ENCODE assay signal across 8 cellular contexts in the genomic region with DNA sequence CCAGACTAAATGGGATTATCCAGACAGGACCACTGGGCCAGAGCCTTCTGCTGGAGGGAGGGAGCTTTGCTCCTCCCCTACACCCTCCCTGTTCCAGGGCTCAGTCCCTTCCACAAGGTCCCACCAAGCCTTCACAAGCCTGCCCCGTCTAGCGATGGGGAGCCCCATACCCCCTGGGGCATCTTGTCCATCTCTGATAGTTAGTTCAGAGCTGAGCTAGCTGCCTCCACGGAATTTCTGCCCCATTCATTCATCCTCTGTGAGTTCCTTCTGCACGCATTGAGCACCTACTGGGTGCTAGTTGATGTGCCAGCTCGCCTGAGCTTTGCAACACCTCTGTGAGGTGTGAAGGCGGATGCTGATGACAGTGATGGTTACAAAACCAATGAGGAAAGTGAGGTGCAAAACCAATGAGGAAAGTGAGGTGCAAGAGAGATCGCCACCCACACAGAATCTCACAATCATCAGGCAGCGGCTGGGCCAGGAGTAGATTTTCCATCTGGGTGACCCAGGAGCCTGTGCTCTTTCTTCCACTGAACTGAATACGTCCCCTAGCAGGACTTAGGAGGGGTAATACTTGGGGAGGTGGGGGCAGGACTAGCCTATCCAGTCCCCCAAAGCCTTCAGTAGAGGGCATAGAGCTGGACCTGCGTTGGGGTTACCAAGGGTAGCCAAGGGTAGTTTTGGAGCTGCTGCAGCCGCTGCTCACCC. TPM values are rescaled to one million over a fixed set of nuclear protein-coding genes. Genes with fewer than 3 reads are reported as not detected.
DNase-seq lines count a peak whose midpoint lies in the region; ATAC-seq, FAIRE-seq and TF ChIP-seq lines count a peak whose summit lies in the region.
"Had no signal": no experiment of that assay in that cellular context is flagged by ENCODE, and none has a peak within 500 bp of the region (broad histone marks: within the 10 kb centered on the region; RNA-seq: fewer than 3 reads in every experiment).

No MANE protein-coding gene starts in this region.

- H3K4me2 ChIP-seq in astrocyte (ENCODE audit: low read length): peak overlapping the region; percentile 66

- DNase-seq in Peyer's patch (peak; percentile 43 to 61 (median 50)), astrocyte (ENCODE audit: low read depth) (no peak), lung (ENCODE audit: low spot score) (no peak), superior temporal gyrus (ENCODE audit: extremely low spot score) (peak; percentile 32), HAP-1 (ENCODE audit: low spot score in 2 of 2) (no peak), WERI-Rb-1 (no peak)

- TF ChIP-seq CTCF in Peyer's patch (IDR thresholded peaks at IDR 0.05) (no peak), astrocyte (IDR thresholded peaks at IDR 0.05; ENCODE audit: insufficient read depth, low read depth, low read length) (no peak), lung (IDR thresholded peaks at IDR 0.05; ENCODE audit: control extremely low read depth, extremely low read depth) (no peak), WERI-Rb-1 (IDR thresholded peaks at IDR 0.05; ENCODE audit: low read depth, low read length) (no peak)

- no peaks in the 10 kb centered on the region for H3K36me3 Mint-ChIP-seq in astrocyte (ENCODE audit: low read depth, unreplicated experiment)

- peak overlapping the region; percentile 33 for H2AFZ ChIP-seq in astrocyte (ENCODE audit: low read depth, low read length)

- peaks cover 8% of the 10 kb centered on the region for H3K27me3 Mint-ChIP-seq in astrocyte (ENCODE audit: low read depth, unreplicated experiment)

- FAIRE-seq in astrocyte (lab: Jason Lieb, UNC): no peak

- no peak for TF ChIP-seq POLR2A in Peyer's patch (IDR thresholded peaks at IDR 0.05)

- ATAC-seq in lung (ENCODE audit: insufficient read depth, low FRiP score) (no peak), GM18873 (IDR thresholded peaks at IDR 0.05; ENCODE audit: low FRiP score, unreplicated experiment) (no peak)

- H3K4me1 ChIP-seq in Peyer's patch (peaks cover 3 to 46% (median 34%) of the 10 kb centered on the region in 4 donors), astrocyte (ENCODE audit: insufficient read depth, low read length) (peaks cover 56% of the 10 kb centered on the region), lung (ENCODE audit: control insufficient read depth in 2 of 2, insufficient read depth in 2 of 2, low read length in 2 of 2) (peaks cover 15 to 54% of the 10 kb centered on the region in 2 donors), HAP-1 (peaks cover 29% of the 10 kb centered on the region)

- peak overlapping the region; percentile 75 for H3K9ac ChIP-seq in astrocyte (ENCODE audit: low read length)

- H3K9me3 ChIP-seq in Peyer's patch: no peaks in the 10 kb centered on the region
- H3K9me3 ChIP-seq in astrocyte (ENCODE audit: insufficient read depth, low read depth, low read length): no peaks in the 10 kb centered on the region
- H3K9me3 ChIP-seq in lung (ENCODE audit: control insufficient read depth in 2 of 2, insufficient read depth in 1 of 2, low read length in 1 of 2): no peaks in the 10 kb centered on the region
- no peaks in the 10 kb centered on the region for H3K9me3 ChIP-seq in HAP-1
- no peaks in the 10 kb centered on the region for H3K9me3 ChIP-seq in WERI-Rb-1 (ENCODE audit: severe bottlenecking)

- no peak overlapping the region for H3K4me3 ChIP-seq in Peyer's patch
- no peak overlapping the region for H3K4me3 ChIP-seq in astrocyte (ENCODE audit: insufficient read depth, low read depth, low read length)
- no peak overlapping the region for H3K4me3 ChIP-seq in lung
- H3K4me3 ChIP-seq in HAP-1: no peak overlapping the region
- H3K4me3 ChIP-seq in WERI-Rb-1 (ENCODE audit: low read depth, low read length): no peak overlapping the region

- no peaks in the 10 kb centered on the region for H3K9me3 Mint-ChIP-seq in astrocyte (ENCODE audit: unreplicated experiment)

- in situ Hi-C loops in HAP-1 (cut with MboI; ENCODE audit: low sequenced_read_pairs): loop anchor here (5.0 to 25.0 kb wide), 3 partner anchors 138 to 863 kb away; partner anchors contain the start of gene ATF4

- H3K27me3 ChIP-seq in Peyer's patch (no peaks in the 10 kb centered on the region), astrocyte (ENCODE audit: insufficient read depth, low read length) (no peaks in the 10 kb centered on the region), lung (ENCODE audit: control insufficient read depth, insufficient read depth) (no peaks in the 10 kb centered on the region), HAP-1 (ENCODE audit: low read depth) (no peaks in the 10 kb centered on the region), WERI-Rb-1 (ENCODE audit: insufficient read depth, low read depth, severe bottlenecking) (no peaks in the 10 kb centered on the region)

- H3K36me3 ChIP-seq in Peyer's patch: no peaks in the 10 kb centered on the region
- H3K36me3 ChIP-seq in astrocyte (ENCODE audit: insufficient read depth, low read length): no peaks in the 10 kb centered on the region
- no peaks in the 10 kb centered on the region for H3K36me3 ChIP-seq in lung (ENCODE audit: control insufficient read depth in 2 of 2, insufficient read depth in 2 of 2, low read length in 2 of 2)
- H3K36me3 ChIP-seq in HAP-1 (replicated peaks): no peaks in the 10 kb centered on the region
- no peaks in the 10 kb centered on the region for H3K36me3 ChIP-seq in WERI-Rb-1

- 49 to 56% methylated on average over 11 of the region's 11 CpGs for WGBS in lung, 2 donors

- H3K27ac ChIP-seq in Peyer's patch (peak overlapping the region; percentile 71 to 82 (median 81)), astrocyte (ENCODE audit: low read depth, low read length) (peak overlapping the region; percentile 81), lung (ENCODE audit: low read depth in 1 of 2, low read length in 1 of 2) (peak overlapping the region; percentile 50 to 89), WERI-Rb-1 (no peak overlapping the region)
- H3K27ac ChIP-seq: VCaP had no signal

- peak overlapping the region; percentile 99 for H3K27ac Mint-ChIP-seq in astrocyte (ENCODE audit: unreplicated experiment)

- peaks cover 37% of the 10 kb centered on the region for H3K4me1 Mint-ChIP-seq in astrocyte (ENCODE audit: low read depth, unreplicated experiment)

- H3K4me3 Mint-ChIP-seq in astrocyte (ENCODE audit: unreplicated experiment): no peak overlapping the region

- H4K20me1 ChIP-seq in astrocyte (ENCODE audit: insufficient read depth, low read length): no peaks in the 10 kb centered on the region

- no peaks in the 10 kb centered on the region for H3K79me2 ChIP-seq in astrocyte (ENCODE audit: insufficient read depth, low read length)

RNA-seq across cellular contexts. Expression of gene CBX7, which starts 21.5 kb away (rescaled TPM):
- total RNA-seq in Peyer's patch (10 to 100 TPM; 41.2 to 58.6 (median 53.2) TPM), astrocyte (1.2 and 1.4 TPM in 2 replicates), lung (10 to 100 TPM; 18.1 to 22.9 TPM)
- 10 to 100 TPM; 18.9 to 27.8 TPM for polyA plus RNA-seq in lung

Comparison
In these comparisons a context has a peak if more than half of its experiments do, and no peak if none do; other contexts are left out.
1. DNase-seq: peak in Peyer's patch (3 of 3) and superior temporal gyrus (single experiment); none in astrocyte (single experiment), lung (single experiment), HAP-1 (0 of 2) and WERI-Rb-1 (single experiment).